Comparison of ENCODE assay signal across 1 cellular context in the genomic region with DNA sequence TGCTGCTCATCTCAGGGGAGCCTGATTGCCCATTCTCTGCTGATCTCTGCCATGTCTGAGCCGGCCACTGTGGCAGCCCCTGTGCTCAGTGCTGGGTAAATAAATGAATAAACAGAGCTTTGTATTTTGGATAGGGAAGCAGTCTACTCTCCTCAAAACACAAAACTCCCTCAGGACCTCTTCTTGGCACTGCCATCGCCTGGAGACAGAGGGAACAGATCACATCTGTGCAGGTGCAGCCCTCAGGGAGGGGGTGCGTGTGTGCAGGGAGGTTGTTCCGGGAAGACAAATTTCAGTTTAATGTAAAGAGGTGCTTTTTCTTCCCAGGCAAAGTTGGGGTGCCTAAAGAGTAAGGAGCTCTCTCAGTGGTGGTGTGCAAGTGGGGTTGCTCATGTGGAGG.
TF ChIP-seq lines count a peak whose summit lies in the region.

No MANE protein-coding gene starts in this region.

TF ChIP-seq in IMR-90, 13 proteins besides CTCF, POLR2A, EP300 and RAD21:
- no peak for TF ChIP-seq CHD1 (IDR thresholded peaks at IDR 0.05; ENCODE audit: low read depth, low read length)
- no peak for TF ChIP-seq MAFK (IDR thresholded peaks at IDR 0.05; ENCODE audit: low read depth, low read length)
- no peak for TF ChIP-seq RFX5 (IDR thresholded peaks at IDR 0.05; ENCODE audit: low read depth, low read length)
- no peak for TF ChIP-seq MAZ (IDR thresholded peaks at IDR 0.05; ENCODE audit: borderline replicate concordance, low read depth, low read length)
- TF ChIP-seq RCOR1 (IDR thresholded peaks at IDR 0.05; ENCODE audit: insufficient replicate concordance, low read length) = no peak
- TF ChIP-seq NFE2L2 (IDR thresholded peaks at IDR 0.05; ENCODE audit: low read depth, low read length) = no peak
- TF ChIP-seq SMC3 (IDR thresholded peaks at IDR 0.05; ENCODE audit: low read depth, low read length) = no peak
- TF ChIP-seq, protein P1, sequence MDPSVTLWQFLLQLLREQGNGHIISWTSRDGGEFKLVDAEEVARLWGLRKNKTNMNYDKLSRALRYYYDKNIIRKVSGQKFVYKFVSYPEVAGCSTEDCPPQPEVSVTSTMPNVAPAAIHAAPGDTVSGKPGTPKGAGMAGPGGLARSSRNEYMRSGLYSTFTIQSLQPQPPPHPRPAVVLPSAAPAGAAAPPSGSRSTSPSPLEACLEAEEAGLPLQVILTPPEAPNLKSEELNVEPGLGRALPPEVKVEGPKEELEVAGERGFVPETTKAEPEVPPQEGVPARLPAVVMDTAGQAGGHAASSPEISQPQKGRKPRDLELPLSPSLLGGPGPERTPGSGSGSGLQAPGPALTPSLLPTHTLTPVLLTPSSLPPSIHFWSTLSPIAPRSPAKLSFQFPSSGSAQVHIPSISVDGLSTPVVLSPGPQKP (IDR thresholded peaks at IDR 0.05; ENCODE audit: borderline replicate concordance, low read depth, low read length) = no peak
- no peak for TF ChIP-seq CEBPB (IDR thresholded peaks at IDR 0.05; ENCODE audit: low read depth, low read length)
- TF ChIP-seq BHLHE40 (IDR thresholded peaks at IDR 0.05; ENCODE audit: low read depth, low read length) = no peak
- TF ChIP-seq FOS (IDR thresholded peaks at IDR 0.05; ENCODE audit: low read depth, low read length) = no peak
- TF ChIP-seq, protein P2, sequence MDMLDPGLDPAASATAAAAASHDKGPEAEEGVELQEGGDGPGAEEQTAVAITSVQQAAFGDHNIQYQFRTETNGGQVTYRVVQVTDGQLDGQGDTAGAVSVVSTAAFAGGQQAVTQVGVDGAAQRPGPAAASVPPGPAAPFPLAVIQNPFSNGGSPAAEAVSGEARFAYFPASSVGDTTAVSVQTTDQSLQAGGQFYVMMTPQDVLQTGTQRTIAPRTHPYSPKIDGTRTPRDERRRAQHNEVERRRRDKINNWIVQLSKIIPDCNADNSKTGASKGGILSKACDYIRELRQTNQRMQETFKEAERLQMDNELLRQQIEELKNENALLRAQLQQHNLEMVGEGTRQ (IDR thresholded peaks at IDR 0.05; ENCODE audit: low read depth, low read length) = no peak
- no peak for TF ChIP-seq MXI1 (IDR thresholded peaks at IDR 0.05; ENCODE audit: borderline replicate concordance, low read depth, low read length)
TF ChIP-seq in IMR-90: peak in this region for 0.
